In genomic region chr2:40415391-40415790, GRCh38 we compare ENCODE assay signal across 20 cellular contexts.
"Had no signal": no experiment of that assay in that cellular context is flagged by ENCODE, and none has a peak within 500 bp of the region (broad histone marks: within the 10 kb centered on the region; RNA-seq: fewer than 3 reads in every experiment).

No MANE protein-coding gene starts in this region.

- H3K4me3 ChIP-seq: esophagus squamous epithelium, psoas muscle, right lobe of liver, spleen, tibial artery, upper lobe of left lung, uterus had no signal

- ATAC-seq: left colon; psoas muscle; right lobe of liver; stimulated activated memory B cell treated with anti-CD40 and anti-IgM and Interleukin-4, amounts not matched to agents 10 μg/mL and 1 μg/mL and 100 μg/mL, for 72 hours had no signal

- DNase-seq: dermis blood vessel endothelial cell; esophagus squamous epithelium; foreskin fibroblast; immature natural killer cell; kidney; left colon; mesendoderm; naive B cell; psoas muscle; retina; right lobe of liver; spleen; stimulated activated CD4-positive, alpha-beta T cell treated with anti-CD3 and anti-CD28 coated beads, Interleukin-15, amount 100 ng/mL, for 24 hours; stimulated activated CD4-positive, alpha-beta T cell treated with anti-CD3 and anti-CD28 coated beads, Interleukin-1b, Interleukin-23, amount 100 ng/mL, for 48 hours; stimulated activated CD4-positive, alpha-beta T cell treated with anti-CD3 and anti-CD28 coated beads, Interleukin-4, amount 100 ng/mL, for 24 hours; tibial artery; upper lobe of left lung; uterus had no signal

- H3K36me3 ChIP-seq: esophagus squamous epithelium, neutrophil, right lobe of liver, spleen, tibial artery, upper lobe of left lung, uterus had no signal

- H3K9me3 ChIP-seq: esophagus squamous epithelium, neutrophil, psoas muscle, right lobe of liver, spleen, tibial artery, upper lobe of left lung, uterus had no signal

- H3K27ac ChIP-seq: esophagus squamous epithelium, neutrophil, psoas muscle, right lobe of liver, spleen, tibial artery, upper lobe of left lung, uterus had no signal

- H3K4me1 ChIP-seq: psoas muscle, right lobe of liver, upper lobe of left lung, uterus had no signal

- H3K27me3 ChIP-seq: esophagus squamous epithelium, neutrophil, right lobe of liver, spleen, tibial artery, upper lobe of left lung, uterus had no signal
